Comparison of ENCODE assay signal across 11 cellular contexts in the genomic region with DNA sequence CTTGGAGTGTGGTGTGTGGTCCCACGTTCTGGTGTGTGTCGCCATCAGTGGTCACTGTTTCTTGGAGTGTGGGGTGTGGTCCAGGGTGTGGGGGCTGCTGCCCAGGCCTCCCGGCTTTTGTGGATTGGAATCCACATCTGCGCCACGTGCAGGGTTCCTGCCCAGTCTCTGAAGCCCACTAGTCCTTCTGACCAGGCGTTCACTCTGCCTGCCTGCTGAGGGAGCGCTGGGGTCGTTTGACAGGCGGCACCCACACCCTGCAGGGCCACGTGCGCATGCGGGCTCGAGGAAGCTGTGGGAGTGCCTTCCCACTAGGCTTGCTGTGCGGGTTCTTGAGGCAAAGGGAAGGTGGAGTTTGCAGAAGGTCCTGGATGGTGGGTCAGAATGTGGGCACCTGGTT. TPM values are rescaled to one million over a fixed set of nuclear protein-coding genes. Genes with fewer than 3 reads are reported as not detected.
DNase-seq lines count a peak whose midpoint lies in the region; ATAC-seq and TF ChIP-seq lines count a peak whose summit lies in the region.
"Had no signal": no experiment of that assay in that cellular context is flagged by ENCODE, and none has a peak within 500 bp of the region (broad histone marks: within the 10 kb centered on the region; RNA-seq: fewer than 3 reads in every experiment).

No MANE protein-coding gene starts in this region.

- H3K9me3 Mint-ChIP-seq in stimulated activated naive CD8-positive, alpha-beta T cell treated with anti-CD3 and anti-CD28 coated beads, Interleukin-15, Interleukin-2, amounts not matched to agents 100 ng/mL and 50 ng/mL, for 24 hours = no peaks in the 10 kb centered on the region
- H3K9me3 Mint-ChIP-seq: neural crest cell had no signal

- ATAC-seq in stimulated activated naive CD8-positive, alpha-beta T cell treated with anti-CD3 and anti-CD28 coated beads, Interleukin-15, Interleukin-2, amounts not matched to agents 100 U/mL and 50 U/mL, for 24 hours = no peak
- ATAC-seq in aorta (ENCODE audit: low FRiP score) = no peak
- no peak for ATAC-seq in GM18519 (IDR thresholded peaks at IDR 0.05; ENCODE audit: low FRiP score, unreplicated experiment)
- ATAC-seq: HCT116 had no signal

- H3K36me3 ChIP-seq in duodenal mucosa (ENCODE audit: control insufficient read depth in 1 of 2, insufficient read depth in 2 of 2, low read length in 2 of 2) (no peaks in the 10 kb centered on the region), neutrophil (no peaks in the 10 kb centered on the region), aorta (ENCODE audit: control insufficient read depth in 1 of 2, insufficient read depth in 2 of 2, low read length in 1 of 2) (no peaks in the 10 kb centered on the region)

- 68 to 81% methylated on average over 13 to 14 of the region's 14 CpGs for WGBS in aorta, 2 donors

- peak overlapping the region; percentile 60 for H3K4me3 Mint-ChIP-seq in stimulated activated naive CD8-positive, alpha-beta T cell treated with anti-CD3 and anti-CD28 coated beads, Interleukin-15, Interleukin-2, amounts not matched to agents 100 ng/mL and 50 ng/mL, for 24 hours
- H3K4me3 Mint-ChIP-seq: neural crest cell had no signal

- intact Hi-C loops in aorta (cut with DNase I) = loop anchor here in 1 of 2 donors (2.0 to 5.0 kb wide), 2 partner anchors 42 to 72 kb away; no protein-coding TSS in a partner anchor

- no peaks in the 10 kb centered on the region for H3K27me3 ChIP-seq in duodenal mucosa (ENCODE audit: control insufficient read depth in 1 of 2, insufficient read depth in 2 of 2, low read length in 2 of 2)
- no peaks in the 10 kb centered on the region for H3K27me3 ChIP-seq in neutrophil
- H3K27me3 ChIP-seq in aorta (ENCODE audit: control insufficient read depth in 1 of 2, insufficient read depth in 2 of 2, low read length in 1 of 2) = no peaks in the 10 kb centered on the region

- H3K4me3 ChIP-seq in duodenal mucosa (ENCODE audit: low read depth in 1 of 2, low read length in 2 of 2) (no peak overlapping the region), neutrophil (ENCODE audit: low read depth in 1 of 2, low read length in 1 of 2) (peak overlapping the region; percentile 50 to 56), aorta (ENCODE audit: low read length in 2 of 2) (no peak overlapping the region)

- peak overlapping the region; percentile 54 for H3K27ac ChIP-seq in duodenal mucosa (ENCODE audit: low read depth, low read length)
- peak overlapping the region; percentile 86 for H3K27ac ChIP-seq in neutrophil
- H3K27ac ChIP-seq in aorta (ENCODE audit: low read depth in 1 of 2, low read length in 2 of 2) = peak overlapping the region; percentile 7 to 81

- no peaks in the 10 kb centered on the region for H3K27me3 Mint-ChIP-seq in stimulated activated naive CD8-positive, alpha-beta T cell treated with anti-CD3 and anti-CD28 coated beads, Interleukin-15, Interleukin-2, amounts not matched to agents 100 ng/mL and 50 ng/mL, for 24 hours
- H3K27me3 Mint-ChIP-seq: CD8-positive, alpha-beta memory T cell had no signal

- peaks cover 3% of the 10 kb centered on the region for H3K36me3 Mint-ChIP-seq in stimulated activated naive CD8-positive, alpha-beta T cell treated with anti-CD3 and anti-CD28 coated beads, Interleukin-15, Interleukin-2, amounts not matched to agents 100 ng/mL and 50 ng/mL, for 24 hours (ENCODE audit: low read depth)

- H3K4me1 Mint-ChIP-seq in stimulated activated naive CD8-positive, alpha-beta T cell treated with anti-CD3 and anti-CD28 coated beads, Interleukin-15, Interleukin-2, amounts not matched to agents 100 ng/mL and 50 ng/mL, for 24 hours (ENCODE audit: low read depth) = peaks cover 70% of the 10 kb centered on the region

- no peak for TF ChIP-seq CTCF in neutrophil (IDR thresholded peaks at IDR 0.05)

- peak overlapping the region; percentile 80 for H3K27ac Mint-ChIP-seq in stimulated activated naive CD8-positive, alpha-beta T cell treated with anti-CD3 and anti-CD28 coated beads, Interleukin-15, Interleukin-2, amounts not matched to agents 100 ng/mL and 50 ng/mL, for 24 hours

- H3K9ac ChIP-seq in duodenal mucosa (ENCODE audit: low read depth in 1 of 2, low read length in 2 of 2) = no peak overlapping the region

- H3K4me1 ChIP-seq in duodenal mucosa (ENCODE audit: control insufficient read depth in 1 of 2, insufficient read depth in 2 of 2, low read length in 2 of 2) = peaks cover 61 to 71% of the 10 kb centered on the region in 2 donors
- H3K4me1 ChIP-seq in neutrophil (ENCODE audit: control insufficient read depth in 1 of 2, insufficient read depth in 1 of 2, low read depth in 1 of 2, low read length in 1 of 2) = peaks cover 83 to 86% of the 10 kb centered on the region in 2 experiments
- H3K4me1 ChIP-seq in aorta (ENCODE audit: control insufficient read depth in 1 of 2, insufficient read depth in 2 of 2, low read length in 2 of 2) = peaks cover 3 to 8% of the 10 kb centered on the region in 2 donors

- DNase-seq in stimulated activated naive CD8-positive, alpha-beta T cell treated with anti-CD3 and anti-CD28 coated beads, Interleukin-15, Interleukin-2, amounts not matched to agents 100 U/mL and 50 U/mL, for 24 hours = no peak
- DNase-seq in aorta = peak; percentile 53 to 73
- no peak for DNase-seq in occipital lobe (lab: John Stamatoyannopoulos, UW)
- no peak for DNase-seq in DMS79 (lab: John Stamatoyannopoulos, UW)
- DNase-seq: CD8-positive, alpha-beta memory T cell had no signal

- no peaks in the 10 kb centered on the region for H3K9me3 ChIP-seq in duodenal mucosa (ENCODE audit: control insufficient read depth in 1 of 2, low read length in 2 of 2)
- H3K9me3 ChIP-seq in neutrophil = no peaks in the 10 kb centered on the region
- H3K9me3 ChIP-seq in aorta (ENCODE audit: control insufficient read depth, low read length) = no peaks in the 10 kb centered on the region

RNA-seq across cellular contexts. Expression of gene INPP5A, which starts 51.4 kb away (rescaled TPM):
- 100 to 1,000 TPM in 1 of 2 donors, 10 to 100 TPM in 1; 66.4 to 112 TPM for total RNA-seq in aorta
- polyA plus RNA-seq in aorta = 10 to 100 TPM; 37.7 to 43.4 TPM
- 29.3 TPM for total RNA-seq in occipital lobe

Comparison
In these comparisons a context has a peak if more than half of its experiments do, and no peak if none do; other contexts are left out.
1. DNase-seq: peak in aorta (2 of 2); none in stimulated activated naive CD8-positive, alpha-beta T cell treated with anti-CD3 and anti-CD28 coated beads, Interleukin-15, Interleukin-2, amounts not matched to agents 100 U/mL and 50 U/mL, for 24 hours (single experiment), occipital lobe (single experiment) and DMS79 (single experiment).
2. H3K4me3 ChIP-seq: peak in neutrophil (2 of 2); none in duodenal mucosa (0 of 2) and aorta (0 of 2).
3. Peak in every context shown above with its lines, with median percentiles within 50 percentile points of each other: H3K27ac ChIP-seq.